26 cellular contexts compared by ENCODE assay signal in genomic region chr3:80215191-80215590, GRCh38.
"Had no signal": no experiment of that assay in that cellular context is flagged by ENCODE, and none has a peak within 500 bp of the region (broad histone marks: within the 10 kb centered on the region; RNA-seq: fewer than 3 reads in every experiment).

No MANE protein-coding gene starts in this region.

- H3K36me3 ChIP-seq: colonic mucosa, esophagus squamous epithelium, prostate gland, right atrium auricular region, sigmoid colon, tibial artery had no signal

- H3K4me1 ChIP-seq: colonic mucosa, esophagus squamous epithelium, prostate gland, right atrium auricular region, sigmoid colon, testis, tibial artery had no signal

- DNase-seq: colonic mucosa; effector memory CD4-positive, alpha-beta T cell; erythroblast; esophagus squamous epithelium; foreskin melanocyte; glutamatergic neuron; kidney; mesenchymal stem cell; midbrain; naive thymus-derived CD4-positive, alpha-beta T cell; nucleus accumbens; sigmoid colon; stimulated activated CD4-positive, alpha-beta T cell treated with anti-CD3 and anti-CD28 coated beads, Interleukin-2, amount 100 ng/mL, for 24 hours; stimulated activated CD4-positive, alpha-beta T cell treated with anti-CD3 and anti-CD28 coated beads, Interleukin-4, amount 100 ng/mL, for 4 hours; stimulated activated naive CD8-positive, alpha-beta T cell treated with anti-CD3 and anti-CD28 coated beads, Interleukin-15, Interleukin-2, amounts not matched to agents 100 U/mL and 50 U/mL, for 24 hours; substantia nigra; testis; tibial artery had no signal

- ATAC-seq: left lobe of liver; naive thymus-derived CD4-positive, alpha-beta T cell; stimulated activated memory B cell treated with anti-CD40 and anti-IgM and Interleukin-4, amounts not matched to agents 10 μg/mL and 1 μg/mL and 100 μg/mL, for 72 hours; stimulated activated naive CD8-positive, alpha-beta T cell treated with anti-CD3 and anti-CD28 coated beads, Interleukin-15, Interleukin-2, amounts not matched to agents 100 U/mL and 50 U/mL, for 24 hours had no signal

- H3K4me3 ChIP-seq: colonic mucosa, esophagus squamous epithelium, prostate gland, right atrium auricular region, sigmoid colon, testis, tibial artery had no signal

- H3K27me3 Mint-ChIP-seq: dendritic cell treated with granulocyte-macrophage colony-stimulating factor and Interleukin-4, amounts not matched to agents 40 ng/mL and 50 ng/mL, for 4 days; naive thymus-derived CD4-positive, alpha-beta T cell; stimulated activated memory B cell treated with anti-CD40 and anti-IgM and Interleukin-4, amounts not matched to agents 10 μg/mL and 1 μg/mL and 100 μg/mL, for 72 hours; type B pancreatic cell had no signal

- H3K27me3 ChIP-seq: colonic mucosa, esophagus squamous epithelium, right atrium auricular region, sigmoid colon, testis, tibial artery had no signal

- H3K27ac Mint-ChIP-seq: dendritic cell treated with granulocyte-macrophage colony-stimulating factor and Interleukin-4, amounts not matched to agents 40 ng/mL and 50 ng/mL, for 4 days; naive thymus-derived CD4-positive, alpha-beta T cell; nephron; stimulated activated memory B cell treated with anti-CD40 and anti-IgM and Interleukin-4, amounts not matched to agents 10 μg/mL and 1 μg/mL and 100 μg/mL, for 72 hours; type B pancreatic cell had no signal

- H3K36me3 Mint-ChIP-seq: naive thymus-derived CD4-positive, alpha-beta T cell; stimulated activated memory B cell treated with anti-CD40 and anti-IgM and Interleukin-4, amounts not matched to agents 10 μg/mL and 1 μg/mL and 100 μg/mL, for 72 hours; type B pancreatic cell had no signal

- H3K27ac ChIP-seq: colonic mucosa, esophagus squamous epithelium, prostate gland, right atrium auricular region, sigmoid colon, testis, tibial artery had no signal

- H3K9me3 ChIP-seq: colonic mucosa, esophagus squamous epithelium, prostate gland, right atrium auricular region, sigmoid colon, testis, tibial artery had no signal

- H3K4me1 Mint-ChIP-seq: naive thymus-derived CD4-positive, alpha-beta T cell; stimulated activated memory B cell treated with anti-CD40 and anti-IgM and Interleukin-4, amounts not matched to agents 10 μg/mL and 1 μg/mL and 100 μg/mL, for 72 hours had no signal

- FAIRE-seq: endometrium, kidney had no signal

- H3K9me3 Mint-ChIP-seq: nephron, type B pancreatic cell had no signal

- H3K4me3 Mint-ChIP-seq: dendritic cell treated with granulocyte-macrophage colony-stimulating factor and Interleukin-4, amounts not matched to agents 40 ng/mL and 50 ng/mL, for 4 days; naive thymus-derived CD4-positive, alpha-beta T cell; nephron; stimulated activated memory B cell treated with anti-CD40 and anti-IgM and Interleukin-4, amounts not matched to agents 10 μg/mL and 1 μg/mL and 100 μg/mL, for 72 hours; type B pancreatic cell had no signal
